In genomic region chr6:36735110-36735971, GRCh38 we compare ENCODE assay signal across 9 cellular contexts. TPM values are rescaled to one million over a fixed set of nuclear protein-coding genes. Genes with fewer than 3 reads are reported as not detected.
DNase-seq lines count a peak whose midpoint lies in the region; ATAC-seq and TF ChIP-seq lines count a peak whose summit lies in the region.
"Had no signal": no experiment of that assay in that cellular context is flagged by ENCODE, and none has a peak within 500 bp of the region (broad histone marks: within the 10 kb centered on the region; RNA-seq: fewer than 3 reads in every experiment).

No MANE protein-coding gene starts in this region.

- peak overlapping the region; percentile 87 for H3K4me2 ChIP-seq in PC-3 (ENCODE audit: low read length)

- H3K9me3 ChIP-seq in PC-3 (ENCODE audit: low read length) = no peaks in the 10 kb centered on the region

- peaks cover 22% of the 10 kb centered on the region for H3K4me1 Mint-ChIP-seq in dendritic cell treated with granulocyte-macrophage colony-stimulating factor and Interleukin-4, amounts not matched to agents 40 ng/mL and 50 ng/mL, for 4 days (ENCODE audit: low read depth)

- H4K20me1 ChIP-seq in PC-3 (ENCODE audit: low read length) = no peaks in the 10 kb centered on the region

- CTCF ChIA-PET in PC-3 (lab: Charles Lee) = interaction anchor here (1.0 kb wide), 1 partner anchor 46 kb away, joined by 3 read pairs; no protein-coding TSS in a partner anchor

- no peaks in the 10 kb centered on the region for H3K36me3 Mint-ChIP-seq in dendritic cell treated with granulocyte-macrophage colony-stimulating factor and Interleukin-4, amounts not matched to agents 40 ng/mL and 50 ng/mL, for 4 days (ENCODE audit: low read depth)

- peak overlapping the region; percentile 30 for H3K4me3 Mint-ChIP-seq in dendritic cell treated with granulocyte-macrophage colony-stimulating factor and Interleukin-4, amounts not matched to agents 40 ng/mL and 50 ng/mL, for 4 days

- no peaks in the 10 kb centered on the region for H3K9me2 ChIP-seq in PC-3 (replicated peaks; ENCODE audit: low read length)

- H3K4me1 ChIP-seq in PC-3 (ENCODE audit: insufficient read depth, low read length) = peaks cover 22% of the 10 kb centered on the region

- peak overlapping the region; percentile 41; the same call in 1 of the 2 replicates for H3K9ac ChIP-seq in PC-3 (ENCODE audit: low read length)

- H2AFZ ChIP-seq in PC-3 (ENCODE audit: low read length) = peak overlapping the region; percentile 94

- H3K27me3 Mint-ChIP-seq in dendritic cell treated with granulocyte-macrophage colony-stimulating factor and Interleukin-4, amounts not matched to agents 40 ng/mL and 50 ng/mL, for 4 days = peaks cover 18% of the 10 kb centered on the region

- peak overlapping the region; percentile 66 for H3K27ac Mint-ChIP-seq in dendritic cell treated with granulocyte-macrophage colony-stimulating factor and Interleukin-4, amounts not matched to agents 40 ng/mL and 50 ng/mL, for 4 days

- in situ Hi-C loops in GM13977 (cut with MboI; ENCODE audit: low pct_unique_long_range_greater_than_20kb, low sequenced_read_pairs, unreplicated experiment) = no loop called here

- TSS peak; percentile 35 for BruUV-seq in PC-3 (replicated peaks; lab: Mats Ljungman, UMichigan)

- no peaks in the 10 kb centered on the region for H3K79me2 ChIP-seq in PC-3 (ENCODE audit: low read length)

- ATAC-seq in PC-3 (peak; percentile 68), GM19463 (IDR thresholded peaks at IDR 0.05; ENCODE audit: unreplicated experiment) (no peak), GM21786 (IDR thresholded peaks at IDR 0.05; ENCODE audit: unreplicated experiment) (no peak), GM19397 (IDR thresholded peaks at IDR 0.05; ENCODE audit: unreplicated experiment) (no peak)

- TF ChIP-seq CTCF in GM13977 (IDR thresholded peaks at IDR 0.05; ENCODE audit: extremely low read depth, insufficient read depth, missing control alignments) (no peak), PC-3 (conservative IDR thresholded peaks at IDR 0.05; ENCODE audit: low read depth, low read length) (no peak)

- DNase-seq in GM13977 (ENCODE audit: low spot score) = peak; percentile 67
- DNase-seq in PC-3 = peak; percentile 59
- peak; percentile 71 for DNase-seq in mucosa of gallbladder (ENCODE audit: low spot score)
- DNase-seq in DMS53 (lab: John Stamatoyannopoulos, UW) = no peak

- H3K4me3 ChIP-seq in PC-3 (ENCODE audit: low read length) = peak overlapping the region; percentile 59

- intact Hi-C loops in PC-3 (cut with micrococcal nuclease) = no loop called here
- intact Hi-C loops in dendritic cell treated with granulocyte-macrophage colony-stimulating factor and Interleukin-4, amounts not matched to agents 40 ng/mL and 50 ng/mL, for 4 days (cut with micrococcal nuclease) = no loop called here

- no peaks in the 10 kb centered on the region for H3K9me3 Mint-ChIP-seq in dendritic cell treated with granulocyte-macrophage colony-stimulating factor and Interleukin-4, amounts not matched to agents 40 ng/mL and 50 ng/mL, for 4 days

- H3F3A ChIP-seq in PC-3 (ENCODE audit: low read length, unreplicated experiment) = no peaks in the 10 kb centered on the region

- no peaks in the 10 kb centered on the region for H3K27me3 ChIP-seq in PC-3 (ENCODE audit: low read length)

- POLR2A ChIA-PET in PC-3 (lab: Charles Lee; ENCODE audit: unreplicated experiment) = interaction anchor here (0.6 kb wide), 1 partner anchor 312 kb away, joined by 3 read pairs; no protein-coding TSS in a partner anchor

- no peaks in the 10 kb centered on the region for H3K36me3 ChIP-seq in PC-3 (ENCODE audit: low read depth, low read length)

- no peak overlapping the region for H3K27ac ChIP-seq in PC-3 (ENCODE audit: low read length)

RNA-seq across cellular contexts. Expression of gene RAB44, which starts 37.7 kb away (rescaled TPM):
- total RNA-seq in PC-3 (2014; rRNA removed) = not detected in 2 replicates
- 0.75 TPM for total RNA-seq in mucosa of gallbladder
- total RNA-seq: SK-MEL-5 had no signal

RNA-seq across cellular contexts. Expression of gene CDKN1A, which starts 56.8 kb away (rescaled TPM):
- total RNA-seq in PC-3 (2014; rRNA removed) (79.5 and 91.5 TPM in 2 replicates), mucosa of gallbladder (71.2 TPM)
